8 cellular contexts compared by ENCODE assay signal in genomic region chr17:2179615-2180295, GRCh38.
DNase-seq lines count a peak whose midpoint lies in the region; ATAC-seq and TF ChIP-seq lines count a peak whose summit lies in the region.

No MANE protein-coding gene starts in this region.

- H3K4me3 ChIP-seq in BE2C (ENCODE audit: low read depth, low read length) (no peak overlapping the region), esophagus squamous epithelium (no peak overlapping the region)

- CTCF ChIA-PET in GM10248 (lab: Yijun Ruan, JAX), result interaction anchor here (0.7 to 3.5 kb wide), 8 partner anchors 9 to 127 kb away, joined by 3 to 14 read pairs (median 3); no protein-coding TSS in a partner anchor

- peaks cover 12% of the 10 kb centered on the region for H3K4me1 ChIP-seq in BE2C
- peaks cover 30 to 94% (median 76%) of the 10 kb centered on the region in 3 donors for H3K4me1 ChIP-seq in esophagus squamous epithelium

- H3K27me3 ChIP-seq in BE2C, result no peaks in the 10 kb centered on the region
- H3K27me3 ChIP-seq in esophagus squamous epithelium, result no peaks in the 10 kb centered on the region

- TF ChIP-seq POLR2A in esophagus squamous epithelium (IDR thresholded peaks at IDR 0.05), result no peak

- intact Hi-C loops in esophagus squamous epithelium (cut with DNase I), result loop anchor here (10.0 kb wide), 1 partner anchor 55 kb away; no protein-coding TSS in a partner anchor

- H3K27ac ChIP-seq in esophagus squamous epithelium, result peak overlapping the region; percentile 46 to 88 (median 78)

- POLR2A ChIA-PET in GM10248 (lab: Yijun Ruan, JAX), result no interaction called here

- DNase-seq in BE2C (peak; percentile 76), NCI-H2227 (lab: John Stamatoyannopoulos, UW; ENCODE audit: unreplicated experiment) (peak; percentile 30), esophagus squamous epithelium (lab: John Stamatoyannopoulos, UW) (no peak), omental fat pad (ENCODE audit: low spot score) (peak; percentile 65), DMS53 (lab: John Stamatoyannopoulos, UW) (no peak), NAMALWA (ENCODE audit: low spot score) (no peak), GM10248 (ENCODE audit: extremely low spot score) (no peak), SIG-M5 (lab: John Stamatoyannopoulos, UW) (no peak)

- WGBS in esophagus squamous epithelium, 2 donors, result 16 to 21% methylated on average over 5 to 7 of the region's 9 CpGs

- peak; percentile 43 for ATAC-seq in omental fat pad (ENCODE audit: low FRiP score)

- H3K9me3 ChIP-seq in BE2C, result no peaks in the 10 kb centered on the region
- no peaks in the 10 kb centered on the region for H3K9me3 ChIP-seq in esophagus squamous epithelium

- no peak for TF ChIP-seq CTCF in BE2C (IDR thresholded peaks at IDR 0.05; ENCODE audit: low read depth, low read length)
- no peak for TF ChIP-seq CTCF in esophagus squamous epithelium (IDR thresholded peaks at IDR 0.05)
- TF ChIP-seq CTCF in omental fat pad (IDR thresholded peaks at IDR 0.05), result no peak
- no peak for TF ChIP-seq CTCF in GM10248 (IDR thresholded peaks at IDR 0.05; ENCODE audit: control extremely low read depth, extremely low read depth, low read depth, missing control alignments)

- no peaks in the 10 kb centered on the region for H3K36me3 ChIP-seq in BE2C
- peaks cover 0 to 53% (median 6%) of the 10 kb centered on the region in 3 donors for H3K36me3 ChIP-seq in esophagus squamous epithelium

Comparison
In these comparisons a context has a peak if more than half of its experiments do, and no peak if none do; other contexts are left out.
1. DNase-seq: peak in BE2C (single experiment), NCI-H2227 (single experiment) and omental fat pad (single experiment); none in esophagus squamous epithelium (single experiment), DMS53 (single experiment), NAMALWA (single experiment), GM10248 (single experiment) and SIG-M5 (single experiment).